ENCODE assay signal across 8 cellular contexts in the genomic region with DNA sequence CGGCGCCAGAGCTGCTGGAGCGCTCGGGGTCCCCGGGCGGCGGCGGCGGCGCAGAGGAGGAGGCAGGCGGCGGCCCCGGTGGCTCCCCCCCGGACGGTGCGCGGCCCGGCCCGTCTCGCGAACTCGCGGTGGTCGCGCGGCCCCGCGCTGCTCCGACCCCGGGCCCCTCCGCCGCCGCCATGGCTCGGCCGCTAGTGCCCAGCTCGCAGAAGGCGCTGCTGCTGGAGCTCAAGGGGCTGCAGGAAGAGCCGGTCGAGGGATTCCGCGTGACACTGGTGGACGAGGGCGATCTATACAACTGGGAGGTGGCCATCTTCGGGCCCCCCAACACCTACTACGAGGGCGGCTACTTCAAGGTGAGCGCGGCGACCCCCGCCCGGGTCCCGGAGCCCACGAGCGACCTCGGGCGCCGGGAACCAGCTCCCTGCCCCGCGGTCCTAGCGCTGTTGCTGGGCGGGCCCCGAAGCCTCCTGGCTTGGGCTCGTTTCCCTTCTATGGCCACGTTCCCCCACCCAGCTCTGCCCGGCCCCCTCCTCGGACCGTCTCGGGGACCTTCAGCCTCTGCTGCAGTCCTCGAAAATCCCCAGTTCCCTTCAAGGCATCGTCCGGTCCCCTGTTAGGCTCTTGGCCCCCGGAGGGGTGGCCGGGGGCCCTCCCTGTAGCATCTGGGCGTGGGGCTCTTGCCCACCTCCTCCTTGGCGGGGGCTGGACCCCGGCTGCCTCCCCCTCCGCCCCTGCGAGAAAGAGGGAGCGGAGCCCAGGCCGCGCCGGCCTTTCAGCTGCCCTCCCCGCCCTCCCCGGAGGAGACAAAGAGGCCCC. TPM values are rescaled to one million over a fixed set of nuclear protein-coding genes. Genes with fewer than 3 reads are reported as not detected.
DNase-seq lines count a peak whose midpoint lies in the region; ATAC-seq and TF ChIP-seq lines count a peak whose summit lies in the region.

A gene with protein sequence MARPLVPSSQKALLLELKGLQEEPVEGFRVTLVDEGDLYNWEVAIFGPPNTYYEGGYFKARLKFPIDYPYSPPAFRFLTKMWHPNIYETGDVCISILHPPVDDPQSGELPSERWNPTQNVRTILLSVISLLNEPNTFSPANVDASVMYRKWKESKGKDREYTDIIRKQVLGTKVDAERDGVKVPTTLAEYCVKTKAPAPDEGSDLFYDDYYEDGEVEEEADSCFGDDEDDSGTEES (plus strand): TSS at position 8 of the 819 bp plus-strand sequence. CDS start 172 bp downstream, at position 180.

- peak; percentile 43 for ATAC-seq in GM18517 (IDR thresholded peaks at IDR 0.05; ENCODE audit: unreplicated experiment)
- ATAC-seq in HG03108 (IDR thresholded peaks at IDR 0.05; ENCODE audit: unreplicated experiment): peak; percentile 19

- H3K36me3 Mint-ChIP-seq in activated CD4-positive, alpha-beta memory T cell treated with anti-CD3 and anti-CD28 coated beads for 36 hours: peaks cover 2% of the 10 kb centered on the region

- H3K9me3 Mint-ChIP-seq in activated CD4-positive, alpha-beta memory T cell treated with anti-CD3 and anti-CD28 coated beads for 36 hours: no peaks in the 10 kb centered on the region

- peak within 1 kb of the TSS; percentile 80 for H3K27ac Mint-ChIP-seq in activated CD4-positive, alpha-beta memory T cell treated with anti-CD3 and anti-CD28 coated beads for 36 hours

- intact Hi-C loops in activated CD4-positive, alpha-beta memory T cell treated with anti-CD3 and anti-CD28 coated beads for 36 hours (cut with micrococcal nuclease): loop anchor here (2.0 kb wide), 2 partner anchors 21 to 41 kb away; partner anchors contain the start of gene BSG
- intact Hi-C loops in posterior vena cava (cut with DNase I): no loop called here

- H3K4me3 Mint-ChIP-seq in activated CD4-positive, alpha-beta memory T cell treated with anti-CD3 and anti-CD28 coated beads for 36 hours: peak within 1 kb of the TSS; percentile 86

- peaks cover 3% of the 10 kb centered on the region for H3K27me3 Mint-ChIP-seq in activated CD4-positive, alpha-beta memory T cell treated with anti-CD3 and anti-CD28 coated beads for 36 hours

- CTCF ChIA-PET in activated CD4-positive, alpha-beta memory T cell treated with anti-CD3 and anti-CD28 coated beads for 36 hours (lab: Charles Lee): interaction anchor here (0.7 to 4.5 kb wide), 11 partner anchors 10 to 106 kb away, joined by 3 to 66 read pairs (median 6); partner anchors contain the start of gene TPGS1

- H3K4me1 Mint-ChIP-seq in activated CD4-positive, alpha-beta memory T cell treated with anti-CD3 and anti-CD28 coated beads for 36 hours (ENCODE audit: low read depth): peaks cover 12% of the 10 kb centered on the region

- no peak for DNase-seq in activated CD4-positive, alpha-beta memory T cell treated with anti-CD3 and anti-CD28 coated beads for 36 hours
- DNase-seq in glomerular visceral epithelial cell (ENCODE audit: extremely low spot score) (peak; percentile 35), posterior vena cava (ENCODE audit: low spot score) (no peak), NCI-H82 (lab: John Stamatoyannopoulos, UW) (no peak), NCI-H1092 treated with DMSO at 0.1 percent for 48 hours (lab: John Stamatoyannopoulos, UW) (no peak)

- POLR2A ChIA-PET in activated CD4-positive, alpha-beta memory T cell treated with anti-CD3 and anti-CD28 coated beads for 36 hours (lab: Charles Lee): interaction anchor here (0.9 to 3.4 kb wide), 6 partner anchors 10 to 452 kb away, joined by 3 to 13 read pairs (median 4); partner anchors contain the start of genes GZMM, TPGS1 and WDR18

- no peak for TF ChIP-seq CTCF in 22Rv1 (IDR thresholded peaks at IDR 0.05)

- peak within 1 kb of the TSS; percentile 87 for H3K27ac ChIP-seq in 22Rv1

RNA-seq across cellular contexts. Expression of the gene that starts here (rescaled TPM):
- total RNA-seq in activated CD4-positive, alpha-beta memory T cell treated with anti-CD3 and anti-CD28 coated beads for 36 hours: 10 to 100 TPM; 45.9 to 46.4 TPM
- 10 to 100 TPM; 41.1 to 45.8 TPM for total RNA-seq in posterior vena cava
